ENCODE assay signal across 15 cellular contexts in genomic region chr7:44766416-44766801, GRCh38.
"Had no signal": no experiment of that assay in that cellular context is flagged by ENCODE, and none has a peak within 500 bp of the region (broad histone marks: within the 10 kb centered on the region; RNA-seq: fewer than 3 reads in every experiment).

No MANE protein-coding gene starts in this region.

- DNase-seq: activated CD4-positive, alpha-beta T cell treated with anti-CD3 and anti-CD28 coated beads, Interleukin-2, amount 50 U/mL, for 1 hour; activated CD8-positive, alpha-beta memory T cell treated with anti-CD3 and anti-CD28 coated beads, Interleukin-2, amount 50 U/mL, for 4 hours; activated naive CD4-positive, alpha-beta T cell treated with anti-CD3 and anti-CD28 coated beads, Interleukin-2, amount 10 ng/mL, durations not matched to agents 7 days and 5 days; activated T-cell treated with anti-CD3 and anti-CD28 coated beads, Interleukin-2, amount 50 U/mL, for 4 hours; effector memory CD4-positive, alpha-beta T cell; foreskin fibroblast; lower lobe of right lung; natural killer cell; nucleus accumbens; retina; stimulated activated naive CD4-positive, alpha-beta T cell treated with Interleukin-2 at 50 U/mL for 16 hours had no signal

- H3K4me3 Mint-ChIP-seq: activated naive CD4-positive, alpha-beta T cell treated with anti-CD3 and anti-CD28 coated beads, Interleukin-2, amount 10 ng/mL, durations not matched to agents 7 days and 5 days; activated T-cell treated with anti-CD3 and anti-CD28 coated beads, Interleukin-2, amount 50 U/mL, for 4 hours; dendritic cell treated with granulocyte-macrophage colony-stimulating factor and Interleukin-4, amounts not matched to agents 40 ng/mL and 50 ng/mL, for 4 days; natural killer cell had no signal

- H3K9me3 Mint-ChIP-seq: activated naive CD4-positive, alpha-beta T cell treated with anti-CD3 and anti-CD28 coated beads, Interleukin-2, amount 10 ng/mL, durations not matched to agents 7 days and 5 days; activated T-cell treated with anti-CD3 and anti-CD28 coated beads, Interleukin-2, amount 50 U/mL, for 4 hours; dendritic cell treated with granulocyte-macrophage colony-stimulating factor and Interleukin-4, amounts not matched to agents 40 ng/mL and 50 ng/mL, for 4 days; natural killer cell had no signal

- H3K27ac Mint-ChIP-seq: dendritic cell treated with granulocyte-macrophage colony-stimulating factor and Interleukin-4, amounts not matched to agents 40 ng/mL and 50 ng/mL, for 4 days; natural killer cell had no signal

- ATAC-seq: activated CD4-positive, CD25-positive, alpha-beta regulatory T cell treated with anti-CD3 and anti-CD28 coated beads, Interleukin-2, amount 50 U/mL, for 24 hours; activated T-cell treated with anti-CD3 and anti-CD28 coated beads, Interleukin-2, amount 50 U/mL, for 4 hours; lower lobe of right lung; natural killer cell had no signal

- H3K36me3 Mint-ChIP-seq: natural killer cell had no signal

- H3K27ac ChIP-seq: ascending aorta, tibial nerve had no signal
